In the genomic region with DNA sequence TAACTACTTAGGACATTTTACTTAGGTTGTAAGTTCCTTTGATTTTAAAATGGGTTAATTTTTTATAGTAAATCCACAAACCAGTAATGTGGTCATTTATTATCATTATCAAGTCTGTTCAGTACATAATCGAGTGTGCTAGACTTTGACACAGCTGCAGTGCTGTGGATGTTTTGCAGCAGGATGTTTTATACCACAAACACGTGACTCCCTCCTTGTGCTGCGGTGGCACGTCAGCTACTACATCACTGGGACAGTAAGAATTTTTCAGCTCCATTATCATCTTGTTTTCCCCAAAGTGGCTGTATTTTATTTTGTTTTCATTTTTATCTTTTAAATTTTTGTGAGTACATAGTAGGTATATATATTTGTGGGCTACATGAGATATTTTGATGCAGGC, we compare ENCODE assay signal across 16 cellular contexts.
DNase-seq lines count a peak whose midpoint lies in the region; ATAC-seq and TF ChIP-seq lines count a peak whose summit lies in the region.
"Had no signal": no experiment of that assay in that cellular context is flagged by ENCODE, and none has a peak within 500 bp of the region (broad histone marks: within the 10 kb centered on the region; RNA-seq: fewer than 3 reads in every experiment).

No MANE protein-coding gene starts in this region.

- no peaks in the 10 kb centered on the region for H3K27me3 ChIP-seq in AG04450 (ENCODE audit: control insufficient read depth, insufficient read depth, low read length)
- H3K27me3 ChIP-seq in sigmoid colon, result no peaks in the 10 kb centered on the region
- no peaks in the 10 kb centered on the region for H3K27me3 ChIP-seq in upper lobe of right lung
- H3K27me3 ChIP-seq: BLaER1 treated with 17β-estradiol and CSF1 and Interleukin-3, amounts not matched to agents 10 nM and 100 nM; pancreas; stomach had no signal

- ATAC-seq in upper lobe of right lung, result no peak
- ATAC-seq: pancreas had no signal

- 86 to 88% methylated on average over 4 of the region's 4 CpGs for WGBS in sigmoid colon, 2 donors

- no peaks in the 10 kb centered on the region for H3K9me3 ChIP-seq in AG04450 (ENCODE audit: control insufficient read depth, insufficient read depth, low read length)
- H3K9me3 ChIP-seq in sigmoid colon, result no peaks in the 10 kb centered on the region
- no peaks in the 10 kb centered on the region for H3K9me3 ChIP-seq in upper lobe of right lung
- H3K9me3 ChIP-seq: pancreas, stomach had no signal

- intact Hi-C loops in sigmoid colon (cut with DNase I) (no loop called here), upper lobe of right lung (cut with DNase I) (no loop called here)

- TF ChIP-seq EP300 in sigmoid colon (IDR thresholded peaks at IDR 0.05), result no peak

- H3K27ac ChIP-seq in AG04450 (ENCODE audit: low read depth, low read length) (no peak overlapping the region), sigmoid colon (no peak overlapping the region), upper lobe of right lung (no peak overlapping the region)
- H3K27ac ChIP-seq: BLaER1 treated with 17β-estradiol and CSF1 and Interleukin-3, amounts not matched to agents 10 nM and 100 nM; pancreas; stomach had no signal

- peaks cover 0 to 4% (median 0%) of the 10 kb centered on the region in 4 donors for H3K36me3 ChIP-seq in sigmoid colon
- peaks cover 9% of the 10 kb centered on the region for H3K36me3 ChIP-seq in upper lobe of right lung
- H3K36me3 ChIP-seq: pancreas had no signal

- CTCF ChIA-PET in AG04450 (lab: Charles Lee), result no interaction called here

- H3K4me3 ChIP-seq in AG04450 (ENCODE audit: low read depth, low read length) (no peak overlapping the region), fibroblast of villous mesenchyme (ENCODE audit: low read depth, low read length) (no peak overlapping the region), sigmoid colon (no peak overlapping the region), upper lobe of right lung (no peak overlapping the region)
- H3K4me3 ChIP-seq: BLaER1 treated with 17β-estradiol and CSF1 and Interleukin-3, amounts not matched to agents 10 nM and 100 nM; pancreas; stomach had no signal

- TF ChIP-seq POLR2A in sigmoid colon (IDR thresholded peaks at IDR 0.05), result no peak

- peak; percentile 7 for DNase-seq in activated CD4-positive, CD25-positive, alpha-beta regulatory T cell treated with anti-CD3 and anti-CD28 coated beads, Interleukin-2, amount 50 U/mL, for 16 hours (ENCODE audit: low read depth, low spot score)
- DNase-seq in activated CD4-positive, CD25-positive, alpha-beta regulatory T cell treated with anti-CD3 and anti-CD28 coated beads, Interleukin-2, amount 50 U/mL, for 72 hours, result no peak
- DNase-seq in AG04450 (ENCODE audit: low read depth, low spot score), result peak; percentile 32
- peak; percentile 19 for DNase-seq in T follicular helper cell (ENCODE audit: low read depth)
- DNase-seq in fibroblast of villous mesenchyme (ENCODE audit: low read depth), result peak; percentile 8
- no peak for DNase-seq in sigmoid colon
- DNase-seq in midbrain (lab: John Stamatoyannopoulos, UW), result no peak
- no peak for DNase-seq in upper lobe of right lung
- DNase-seq: 8988T, activated B cell treated with CpG ODN at 0.5 μM for 24 hours, cortex of kidney, GOT3, NCI-H1930, pancreas, stomach had no signal

- no peaks in the 10 kb centered on the region for H3K4me1 ChIP-seq in sigmoid colon
- no peaks in the 10 kb centered on the region for H3K4me1 ChIP-seq in upper lobe of right lung
- H3K4me1 ChIP-seq: BLaER1 treated with 17β-estradiol and CSF1 and Interleukin-3, amounts not matched to agents 10 nM and 100 nM; pancreas; stomach had no signal

- TF ChIP-seq CTCF in AG04450 (IDR thresholded peaks at IDR 0.05; ENCODE audit: low read depth, low read length) (no peak), fibroblast of villous mesenchyme (IDR thresholded peaks at IDR 0.05; ENCODE audit: insufficient read depth, low read depth, low read length) (no peak), sigmoid colon (IDR thresholded peaks at IDR 0.05) (no peak), upper lobe of right lung (IDR thresholded peaks at IDR 0.05) (no peak)

- POLR2A ChIA-PET in AG04450 (lab: Yijun Ruan, JAX), result no interaction called here

Comparison
In these comparisons a context has a peak if more than half of its experiments do, and no peak if none do; other contexts are left out.
1. DNase-seq: peak in activated CD4-positive, CD25-positive, alpha-beta regulatory T cell treated with anti-CD3 and anti-CD28 coated beads, Interleukin-2, amount 50 U/mL, for 16 hours (single experiment), AG04450 (single experiment), T follicular helper cell (single experiment) and fibroblast of villous mesenchyme (single experiment); none in activated CD4-positive, CD25-positive, alpha-beta regulatory T cell treated with anti-CD3 and anti-CD28 coated beads, Interleukin-2, amount 50 U/mL, for 72 hours (single experiment), sigmoid colon (single experiment), midbrain (single experiment) and upper lobe of right lung (single experiment).